ENCODE assay signal across 13 cellular contexts in genomic region chr15:70523192-70523591, GRCh38.
DNase-seq lines count a peak whose midpoint lies in the region; ATAC-seq and TF ChIP-seq lines count a peak whose summit lies in the region.
"Had no signal": no experiment of that assay in that cellular context is flagged by ENCODE, and none has a peak within 500 bp of the region (broad histone marks: within the 10 kb centered on the region; RNA-seq: fewer than 3 reads in every experiment).

No MANE protein-coding gene starts in this region.

- no peak overlapping the region for H3K27ac Mint-ChIP-seq in CD14-positive monocyte
- no peak overlapping the region for H3K27ac Mint-ChIP-seq in endodermal cell
- no peak overlapping the region for H3K27ac Mint-ChIP-seq in activated CD8-positive, alpha-beta T cell treated with anti-CD3 and anti-CD28 coated beads for 36 hours
- no peak overlapping the region for H3K27ac Mint-ChIP-seq in Calu3 (ENCODE audit: unreplicated experiment)
- H3K27ac Mint-ChIP-seq: CD4-positive, alpha-beta memory T cell had no signal

- H3K27me3 Mint-ChIP-seq in CD14-positive monocyte (ENCODE audit: low read depth in 3 of 3), result peaks cover 0 to 2% (median 2%) of the 10 kb centered on the region in 3 donors
- H3K27me3 Mint-ChIP-seq in endodermal cell (ENCODE audit: insufficient read depth), result no peaks in the 10 kb centered on the region
- no peaks in the 10 kb centered on the region for H3K27me3 Mint-ChIP-seq in activated CD8-positive, alpha-beta T cell treated with anti-CD3 and anti-CD28 coated beads for 36 hours
- H3K27me3 Mint-ChIP-seq in Calu3 (ENCODE audit: unreplicated experiment), result peaks cover 12% of the 10 kb centered on the region

- no peaks in the 10 kb centered on the region for H3K4me1 ChIP-seq in endodermal cell (ENCODE audit: control insufficient read depth, insufficient read depth, low read length)
- H3K4me1 ChIP-seq in sigmoid colon, result peaks cover 0 to 14% (median 11%) of the 10 kb centered on the region in 4 donors

- intact Hi-C loops in CD14-positive monocyte (cut with micrococcal nuclease), result no loop called here
- intact Hi-C loops in sigmoid colon (cut with DNase I), result no loop called here
- intact Hi-C loops in activated CD8-positive, alpha-beta T cell treated with anti-CD3 and anti-CD28 coated beads for 36 hours (cut with micrococcal nuclease), result no loop called here
- intact Hi-C loops in Calu3 (cut with micrococcal nuclease; ENCODE audit: unreplicated experiment), result no loop called here

- no peak overlapping the region for H3K9ac ChIP-seq in endodermal cell (ENCODE audit: extremely low read depth, low read length, poor library complexity, severe bottlenecking)

- H3K9me3 Mint-ChIP-seq in CD14-positive monocyte (no peaks in the 10 kb centered on the region), endodermal cell (no peaks in the 10 kb centered on the region), Calu3 (ENCODE audit: low read depth, unreplicated experiment) (no peaks in the 10 kb centered on the region)
- peaks cover 2% of the 10 kb centered on the region for H3K9me3 Mint-ChIP-seq in activated CD8-positive, alpha-beta T cell treated with anti-CD3 and anti-CD28 coated beads for 36 hours

- no peaks in the 10 kb centered on the region for H3K36me3 Mint-ChIP-seq in CD14-positive monocyte
- H3K36me3 Mint-ChIP-seq in endodermal cell (ENCODE audit: low read depth), result no peaks in the 10 kb centered on the region
- H3K36me3 Mint-ChIP-seq in activated CD8-positive, alpha-beta T cell treated with anti-CD3 and anti-CD28 coated beads for 36 hours (ENCODE audit: low read depth), result peaks cover 2% of the 10 kb centered on the region
- H3K36me3 Mint-ChIP-seq in Calu3 (ENCODE audit: insufficient read depth, unreplicated experiment), result no peaks in the 10 kb centered on the region

- H3K27me3 ChIP-seq in endodermal cell (ENCODE audit: control insufficient read depth, insufficient read depth, low read length, poor library complexity, severe bottlenecking) (no peaks in the 10 kb centered on the region), sigmoid colon (no peaks in the 10 kb centered on the region)

- H3K36me3 ChIP-seq in endodermal cell (ENCODE audit: control insufficient read depth, insufficient read depth, low read length), result no peaks in the 10 kb centered on the region
- H3K36me3 ChIP-seq in sigmoid colon, result no peaks in the 10 kb centered on the region

- no peak for TF ChIP-seq POLR2A in sigmoid colon (IDR thresholded peaks at IDR 0.05)

- no peak overlapping the region for H3K4me3 Mint-ChIP-seq in CD14-positive monocyte
- H3K4me3 Mint-ChIP-seq in endodermal cell, result no peak overlapping the region
- H3K4me3 Mint-ChIP-seq in activated CD8-positive, alpha-beta T cell treated with anti-CD3 and anti-CD28 coated beads for 36 hours, result no peak overlapping the region
- H3K4me3 Mint-ChIP-seq in Calu3 (ENCODE audit: low read depth, unreplicated experiment), result no peak overlapping the region

- no peak overlapping the region for H3K27ac ChIP-seq in endodermal cell (ENCODE audit: low read depth, low read length)
- H3K27ac ChIP-seq in sigmoid colon, result no peak overlapping the region
- H3K27ac ChIP-seq: 22Rv1 had no signal

- ATAC-seq in HG03175 (IDR thresholded peaks at IDR 0.05; ENCODE audit: unreplicated experiment), result no peak
- no peak for ATAC-seq in activated CD8-positive, alpha-beta T cell treated with anti-CD3 and anti-CD28 coated beads for 36 hours

- TF ChIP-seq CTCF in CD14-positive monocyte (IDR thresholded peaks at IDR 0.05) (no peak), endodermal cell (conservative IDR thresholded peaks at IDR 0.05) (no peak), sigmoid colon (IDR thresholded peaks at IDR 0.05) (no peak), Calu3 (IDR thresholded peaks at IDR 0.05; ENCODE audit: unreplicated experiment) (no peak)
- no peak for TF ChIP-seq CTCF in activated CD8-positive, alpha-beta T cell treated with anti-CD3 and anti-CD28 coated beads for 36 hours (IDR thresholded peaks at IDR 0.05)

- CTCF ChIA-PET in activated CD8-positive, alpha-beta T cell treated with anti-CD3 and anti-CD28 coated beads for 36 hours (lab: Charles Lee), result interaction anchor here (1.1 to 2.4 kb wide), 4 partner anchors 11 to 57 kb away, joined by 3 to 9 read pairs (median 4); no protein-coding TSS in a partner anchor
- CTCF ChIA-PET in Calu3 (lab: Charles Lee), result interaction anchor here (0.6 kb wide), 1 partner anchor 20 kb away, joined by 3 read pairs; no protein-coding TSS in a partner anchor

- no TSS peak for BruUV-seq in Calu3 (replicated peaks; lab: Mats Ljungman, UMichigan)

- 97% methylated on average over 4 of the region's 5 CpGs; no CpG with 5 or more reads in 1 of the 2 experiments for WGBS in endodermal cell (ENCODE audit: insufficient coverage in 1 of 2, insufficient read length in 1 of 2), 2 experiments
- 93 to 95% methylated on average over 5 of the region's 5 CpGs for WGBS in sigmoid colon, 2 donors

- no peak for TF ChIP-seq EP300 in sigmoid colon (IDR thresholded peaks at IDR 0.05)

- H3K4me3 ChIP-seq in endodermal cell (ENCODE audit: low read length), result no peak overlapping the region
- no peak overlapping the region for H3K4me3 ChIP-seq in sigmoid colon

- H3K9me3 ChIP-seq in endodermal cell (ENCODE audit: control insufficient read depth, low read length), result no peaks in the 10 kb centered on the region
- H3K9me3 ChIP-seq in sigmoid colon, result no peaks in the 10 kb centered on the region

- DNase-seq in NCI-H2171 treated with DMSO at 0.1 percent for 48 hours (lab: John Stamatoyannopoulos, UW), result peak; percentile 9
- no peak for DNase-seq in NCI-H2171 (lab: John Stamatoyannopoulos, UW)
- DNase-seq in CD14-positive monocyte (ENCODE audit: low spot score), result peak; percentile 5
- DNase-seq in endodermal cell, result peak; percentile 25
- peak; percentile 10 for DNase-seq in sigmoid colon
- DNase-seq in activated CD8-positive, alpha-beta T cell treated with anti-CD3 and anti-CD28 coated beads for 36 hours, result no peak
- DNase-seq in Calu3, result no peak
- DNase-seq: C1 segment of cervical spinal cord; CD4-positive, alpha-beta memory T cell; GF-D8; HCEC 1CT had no signal

- H3K4me1 Mint-ChIP-seq in CD14-positive monocyte (peaks cover 25% of the 10 kb centered on the region), endodermal cell (peaks cover 10% of the 10 kb centered on the region), Calu3 (ENCODE audit: low read depth, unreplicated experiment) (peaks cover 27% of the 10 kb centered on the region)
- H3K4me1 Mint-ChIP-seq in activated CD8-positive, alpha-beta T cell treated with anti-CD3 and anti-CD28 coated beads for 36 hours (ENCODE audit: low read depth), result peaks cover 28% of the 10 kb centered on the region

- POLR2A ChIA-PET in activated CD8-positive, alpha-beta T cell treated with anti-CD3 and anti-CD28 coated beads for 36 hours (lab: Charles Lee), result interaction anchor here (0.7 to 2.3 kb wide), 3 partner anchors 12 to 23 kb away, joined by 3 to 8 read pairs (median 4); no protein-coding TSS in a partner anchor

Comparison
In these comparisons a context has a peak if more than half of its experiments do, and no peak if none do; other contexts are left out.
1. DNase-seq: peak in NCI-H2171 treated with DMSO at 0.1 percent for 48 hours (single experiment), CD14-positive monocyte (single experiment), endodermal cell (single experiment) and sigmoid colon (single experiment); none in NCI-H2171 (single experiment), activated CD8-positive, alpha-beta T cell treated with anti-CD3 and anti-CD28 coated beads for 36 hours (single experiment) and Calu3 (single experiment).